12 cellular contexts compared by ENCODE assay signal in the genomic region with DNA sequence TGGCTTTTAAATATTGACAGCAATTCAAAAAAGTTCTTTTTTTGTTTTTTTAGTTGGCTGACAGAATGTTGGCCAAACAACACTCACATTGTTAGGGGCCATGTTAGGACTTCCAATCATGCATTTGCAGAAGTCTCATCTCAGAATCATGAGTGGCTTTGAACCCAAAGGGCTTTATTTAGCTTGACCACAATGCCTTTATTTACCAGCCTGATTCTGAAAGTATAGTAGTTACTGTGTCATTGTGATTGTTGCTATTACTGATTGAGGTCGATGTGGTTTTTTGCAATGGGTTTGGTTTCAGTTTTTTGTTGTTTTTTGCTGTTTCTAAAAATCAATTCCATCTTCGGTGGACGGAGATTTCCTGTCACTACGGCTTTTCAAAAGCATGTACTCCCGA. TPM values are rescaled to one million over a fixed set of nuclear protein-coding genes. Genes with fewer than 3 reads are reported as not detected.
DNase-seq lines count a peak whose midpoint lies in the region; ATAC-seq and TF ChIP-seq lines count a peak whose summit lies in the region.
"Had no signal": no experiment of that assay in that cellular context is flagged by ENCODE, and none has a peak within 500 bp of the region (broad histone marks: within the 10 kb centered on the region; RNA-seq: fewer than 3 reads in every experiment).

No MANE protein-coding gene starts in this region.

- peak overlapping the region; percentile 93 for H3K27ac ChIP-seq in caudate nucleus (ENCODE audit: low read depth, low read length)
- H3K27ac ChIP-seq in psoas muscle = no peak overlapping the region
- H3K27ac ChIP-seq: HL-60 had no signal

- ATAC-seq in GM19452 (IDR thresholded peaks at IDR 0.05; ENCODE audit: unreplicated experiment) (peak; percentile 97), HG03064 (IDR thresholded peaks at IDR 0.05; ENCODE audit: low read depth, unreplicated experiment) (peak; percentile 93), psoas muscle (no peak)

- no peaks in the 10 kb centered on the region for H3K36me3 ChIP-seq in H7 (replicated peaks; ENCODE audit: control insufficient read depth, insufficient read depth, low read length)
- no peaks in the 10 kb centered on the region for H3K36me3 ChIP-seq in psoas muscle (ENCODE audit: insufficient read depth in 1 of 2, low read depth in 1 of 2)

- TF ChIP-seq CTCF in GM10266 (IDR thresholded peaks at IDR 0.05; ENCODE audit: control insufficient read depth, insufficient read depth, low read depth, missing control alignments) (no peak), psoas muscle (IDR thresholded peaks at IDR 0.05) (no peak)

- intact Hi-C loops in psoas muscle (cut with DNase I) = no loop called here

- no peaks in the 10 kb centered on the region for H3K9me3 ChIP-seq in psoas muscle

- H3K4me1 ChIP-seq in psoas muscle = peaks cover 5% of the 10 kb centered on the region

- H3K27me3 ChIP-seq in H7 (ENCODE audit: control insufficient read depth, insufficient read depth, low read length) (no peaks in the 10 kb centered on the region), psoas muscle (ENCODE audit: insufficient read depth in 3 of 3, low read length in 2 of 3) (no peaks in the 10 kb centered on the region)

- WGBS in psoas muscle, 3 donors = 45 to 54% (median 53%) methylated on average over 5 of the region's 5 CpGs

- DNase-seq in GM10266 (ENCODE audit: extremely low spot score) = peak; percentile 75
- DNase-seq in caudate nucleus (lab: John Stamatoyannopoulos, UW) = peak in 5 of 61 donors; percentile 8 to 68 (median 11)
- no peak for DNase-seq in H7
- no peak for DNase-seq in psoas muscle
- no peak for DNase-seq in NCI-H1105 treated with DMSO at 0.1 percent for 48 hours (lab: John Stamatoyannopoulos, UW)
- DNase-seq in DMS53 (lab: John Stamatoyannopoulos, UW) = no peak
- DNase-seq: CD4-positive, CD25-positive, alpha-beta regulatory T cell; NCI-H748 treated with DMSO at 0.1 percent for 48 hours had no signal

- H3K4me3 ChIP-seq in H7 (ENCODE audit: insufficient read depth, low read depth, low read length) = no peak overlapping the region
- H3K4me3 ChIP-seq in psoas muscle = no peak overlapping the region
- H3K4me3 ChIP-seq: lung had no signal

RNA-seq across cellular contexts. Expression of a gene that starts 7.2 kb away (rescaled TPM):
- 0.35 and 0.67 TPM in 2 replicates for total RNA-seq in H7 (2014; rRNA removed; shearing (Covaris generic))
- total RNA-seq in psoas muscle = 1 to 10 TPM in 3 of 4 donors, under 1 TPM in 1; 0.07 to 1.7 (median 1.4) TPM
- polyA plus RNA-seq in psoas muscle = 1 to 10 TPM in 1 of 3 donors, under 1 TPM in 2; 0.27 to 1.3 (median 0.77) TPM
- total RNA-seq: CD4-positive, CD25-positive, alpha-beta regulatory T cell had no signal
- polyA plus RNA-seq: CD4-positive, CD25-positive, alpha-beta regulatory T cell had no signal

RNA-seq across cellular contexts. Expression of a gene that starts 10.3 kb away (rescaled TPM):
- not detected in 2 replicates for total RNA-seq in H7 (2014; rRNA removed; shearing (Covaris generic))
- total RNA-seq in psoas muscle = under 1 TPM; 0.21 to 0.71 (median 0.27) TPM
- polyA plus RNA-seq in psoas muscle = 1 to 10 TPM in 1 of 3 donors, under 1 TPM in 2; 0.10 to 4.7 (median 0.21) TPM
- polyA plus RNA-seq: CD4-positive, CD25-positive, alpha-beta regulatory T cell had no signal

Comparison
In these comparisons a context has a peak if more than half of its experiments do, and no peak if none do; other contexts are left out.
1. ATAC-seq: peak in GM19452 (single experiment) and HG03064 (single experiment); none in psoas muscle (0 of 4).